In genomic region chr14:68820999-68821683, GRCh38 we compare ENCODE assay signal across 11 cellular contexts. TPM values are rescaled to one million over a fixed set of nuclear protein-coding genes. Genes with fewer than 3 reads are reported as not detected.
DNase-seq lines count a peak whose midpoint lies in the region; ATAC-seq and TF ChIP-seq lines count a peak whose summit lies in the region.
"Had no signal": no experiment of that assay in that cellular context is flagged by ENCODE, and none has a peak within 500 bp of the region (broad histone marks: within the 10 kb centered on the region; RNA-seq: fewer than 3 reads in every experiment).

No MANE protein-coding gene starts in this region.

- no peak for TF ChIP-seq EP300 in suprapubic skin (IDR thresholded peaks at IDR 0.05)

- peaks cover 47% of the 10 kb centered on the region for H3K4me1 ChIP-seq in suprapubic skin

- peak; percentile 31 for ATAC-seq in HG02610 (IDR thresholded peaks at IDR 0.05; ENCODE audit: unreplicated experiment)
- no peak for ATAC-seq in activated CD8-positive, alpha-beta T cell treated with anti-CD3 and anti-CD28 coated beads for 36 hours

- DNase-seq in activated CD4-positive, alpha-beta T cell treated with anti-CD3 and anti-CD28 coated beads, Interleukin-2, amount 10 ng/mL, durations not matched to agents 7 days and 5 days = no peak
- DNase-seq in activated CD4-positive, alpha-beta T cell treated with anti-CD3 and anti-CD28 coated beads for 1 hour = no peak
- DNase-seq in activated CD8-positive, alpha-beta T cell treated with anti-CD3 and anti-CD28 coated beads for 36 hours = no peak
- DNase-seq in renal cortical epithelial cell (ENCODE audit: low read depth) = peak; percentile 33
- no peak for DNase-seq in AG08395 (ENCODE audit: low spot score)
- DNase-seq in suprapubic skin (ENCODE audit: low spot score in 2 of 2) = no peak
- no peak for DNase-seq in NCI-H510A (lab: John Stamatoyannopoulos, UW)
- DNase-seq: HCEC 1CT, NCI-H524 treated with DMSO at 0.1 percent for 48 hours had no signal

- H3K27ac Mint-ChIP-seq in activated CD4-positive, alpha-beta T cell treated with anti-CD3 and anti-CD28 coated beads, Interleukin-2, amount 10 ng/mL, durations not matched to agents 7 days and 5 days = peak overlapping the region; percentile 79
- H3K27ac Mint-ChIP-seq in activated CD8-positive, alpha-beta T cell treated with anti-CD3 and anti-CD28 coated beads for 36 hours = peak overlapping the region; percentile 75

- CTCF ChIA-PET in activated CD4-positive, alpha-beta T cell treated with anti-CD3 and anti-CD28 coated beads, Interleukin-2, amount 10 ng/mL, durations not matched to agents 7 days and 5 days (lab: Charles Lee) = interaction anchor here (0.6 to 1.1 kb wide), 3 partner anchors 22 to 1029 kb away, joined by 3 to 4 read pairs (median 3); no protein-coding TSS in a partner anchor
- CTCF ChIA-PET in activated CD8-positive, alpha-beta T cell treated with anti-CD3 and anti-CD28 coated beads for 36 hours (lab: Charles Lee) = interaction anchor here (3.3 to 10.5 kb wide), 3 partner anchors 22 to 42 kb away, joined by 10 to 268 read pairs (median 68); partner anchors contain the start of gene ZFP36L1

- H3K4me3 ChIP-seq in suprapubic skin = no peak overlapping the region

- no peak overlapping the region for H3K27ac ChIP-seq in suprapubic skin
- H3K27ac ChIP-seq: neutrophil had no signal

- intact Hi-C loops in activated CD8-positive, alpha-beta T cell treated with anti-CD3 and anti-CD28 coated beads for 36 hours (cut with micrococcal nuclease) = no loop called here

- no peaks in the 10 kb centered on the region for H3K27me3 Mint-ChIP-seq in activated CD4-positive, alpha-beta T cell treated with anti-CD3 and anti-CD28 coated beads, Interleukin-2, amount 10 ng/mL, durations not matched to agents 7 days and 5 days
- H3K27me3 Mint-ChIP-seq in activated CD8-positive, alpha-beta T cell treated with anti-CD3 and anti-CD28 coated beads for 36 hours = no peaks in the 10 kb centered on the region

- H3K36me3 ChIP-seq in suprapubic skin = no peaks in the 10 kb centered on the region
- H3K36me3 ChIP-seq: neutrophil had no signal

- no peak for TF ChIP-seq POLR2A in suprapubic skin (IDR thresholded peaks at IDR 0.05)

- no peaks in the 10 kb centered on the region for H3K36me3 Mint-ChIP-seq in activated CD4-positive, alpha-beta T cell treated with anti-CD3 and anti-CD28 coated beads, Interleukin-2, amount 10 ng/mL, durations not matched to agents 7 days and 5 days (ENCODE audit: low read depth)
- H3K36me3 Mint-ChIP-seq in activated CD8-positive, alpha-beta T cell treated with anti-CD3 and anti-CD28 coated beads for 36 hours (ENCODE audit: low read depth) = no peaks in the 10 kb centered on the region

- no peaks in the 10 kb centered on the region for H3K9me3 ChIP-seq in suprapubic skin
- H3K9me3 ChIP-seq: neutrophil had no signal

- H3K4me1 Mint-ChIP-seq in activated CD4-positive, alpha-beta T cell treated with anti-CD3 and anti-CD28 coated beads, Interleukin-2, amount 10 ng/mL, durations not matched to agents 7 days and 5 days = peaks cover 40% of the 10 kb centered on the region
- H3K4me1 Mint-ChIP-seq in activated CD8-positive, alpha-beta T cell treated with anti-CD3 and anti-CD28 coated beads for 36 hours (ENCODE audit: low read depth) = peaks cover 52% of the 10 kb centered on the region

- H3K4me3 Mint-ChIP-seq in activated CD4-positive, alpha-beta T cell treated with anti-CD3 and anti-CD28 coated beads, Interleukin-2, amount 10 ng/mL, durations not matched to agents 7 days and 5 days = no peak overlapping the region
- H3K4me3 Mint-ChIP-seq in activated CD8-positive, alpha-beta T cell treated with anti-CD3 and anti-CD28 coated beads for 36 hours = no peak overlapping the region

- H3K9me3 Mint-ChIP-seq in activated CD4-positive, alpha-beta T cell treated with anti-CD3 and anti-CD28 coated beads, Interleukin-2, amount 10 ng/mL, durations not matched to agents 7 days and 5 days = no peaks in the 10 kb centered on the region
- H3K9me3 Mint-ChIP-seq in activated CD8-positive, alpha-beta T cell treated with anti-CD3 and anti-CD28 coated beads for 36 hours = no peaks in the 10 kb centered on the region

- TF ChIP-seq CTCF in activated CD8-positive, alpha-beta T cell treated with anti-CD3 and anti-CD28 coated beads for 36 hours (IDR thresholded peaks at IDR 0.05) = no peak
- no peak for TF ChIP-seq CTCF in suprapubic skin (IDR thresholded peaks at IDR 0.05)

- WGBS in suprapubic skin = 89% methylated on average over 16 of the region's 18 CpGs

- no peaks in the 10 kb centered on the region for H3K27me3 ChIP-seq in suprapubic skin
- H3K27me3 ChIP-seq: neutrophil had no signal

- POLR2A ChIA-PET in activated CD4-positive, alpha-beta T cell treated with anti-CD3 and anti-CD28 coated beads, Interleukin-2, amount 10 ng/mL, durations not matched to agents 7 days and 5 days (lab: Charles Lee) = interaction anchor here (0.7 kb wide), 1 partner anchor 26 kb away, joined by 3 read pairs; no protein-coding TSS in a partner anchor
- POLR2A ChIA-PET in activated CD8-positive, alpha-beta T cell treated with anti-CD3 and anti-CD28 coated beads for 36 hours (lab: Charles Lee) = interaction anchor here (1.2 to 10.5 kb wide), 2 partner anchors 32 to 42 kb away, joined by 3 to 207 read pairs; partner anchors contain the start of gene ZFP36L1

RNA-seq across cellular contexts. Expression of gene ZFP36L1, which starts 28.3 kb away (rescaled TPM):
- total RNA-seq in activated CD4-positive, alpha-beta T cell treated with anti-CD3 and anti-CD28 coated beads, Interleukin-2, amount 10 ng/mL, durations not matched to agents 7 days and 5 days = 10 to 100 TPM; 81.7 to 82.2 TPM
- 10 to 100 TPM; 57.4 to 60.6 TPM for total RNA-seq in activated CD8-positive, alpha-beta T cell treated with anti-CD3 and anti-CD28 coated beads for 36 hours
- total RNA-seq in renal cortical epithelial cell = 158 and 462 TPM in 2 replicates
- 1,000 to 10,000 TPM; 1,382 to 1,995 (median 1,611) TPM for total RNA-seq in suprapubic skin
